25 cellular contexts compared by ENCODE assay signal in the genomic region with DNA sequence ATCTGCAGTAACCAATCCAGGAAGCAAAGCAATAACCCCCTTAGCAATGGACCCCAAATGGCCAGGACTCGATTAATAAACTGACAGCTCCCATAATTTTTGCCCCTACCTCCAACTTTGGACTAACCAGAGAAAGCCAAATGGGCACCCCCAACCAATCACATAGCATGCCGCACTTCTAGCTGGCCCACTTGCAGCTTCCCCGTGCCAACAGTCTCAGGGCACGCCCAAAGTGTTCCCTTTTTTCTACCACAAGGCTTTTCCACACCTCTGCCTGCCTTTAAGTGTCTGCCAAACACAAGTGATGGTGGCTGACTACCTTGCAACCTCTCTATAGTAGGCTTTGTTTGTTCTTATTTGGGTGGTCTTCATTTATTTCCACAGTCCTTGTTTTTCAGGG.
"Had no signal": no experiment of that assay in that cellular context is flagged by ENCODE, and none has a peak within 500 bp of the region (broad histone marks: within the 10 kb centered on the region; RNA-seq: fewer than 3 reads in every experiment).

No MANE protein-coding gene starts in this region.

- DNase-seq: activated B cell treated with CpG ODN at 0.5 μM for 24 hours; activated CD4-positive, alpha-beta memory T cell treated with anti-CD3 and anti-CD28 coated beads for 36 hours; activated CD8-positive, alpha-beta memory T cell treated with anti-CD3 and anti-CD28 coated beads, Interleukin-2, amount 50 U/mL, for 4 hours; activated gamma-delta T cell; activated naive CD4-positive, alpha-beta T cell treated with anti-CD3 and anti-CD28 coated beads, Interleukin-2, amount 10 ng/mL, durations not matched to agents 7 days and 5 days; activated T-cell treated with anti-CD3 and anti-CD28 coated beads, Interleukin-2, amount 50 U/mL, for 1 hour; amygdala; central memory CD4-positive, alpha-beta T cell; endodermal cell; foreskin fibroblast; heart left ventricle; hypothalamus; naive B cell; posterior cingulate gyrus; right cardiac atrium; spleen; stimulated activated naive CD4-positive, alpha-beta T cell; T-helper 2 cell; tibial artery; upper lobe of right lung had no signal

- H3K27me3 ChIP-seq: breast epithelium, heart left ventricle, spleen, suprapubic skin, tibial artery, upper lobe of right lung had no signal

- ATAC-seq: esophagus mucosa, heart left ventricle, right cardiac atrium, upper lobe of right lung had no signal

- H3K27me3 Mint-ChIP-seq: activated B cell treated with CpG ODN at 0.5 μM for 24 hours; activated CD4-positive, alpha-beta memory T cell treated with anti-CD3 and anti-CD28 coated beads for 36 hours; activated naive CD4-positive, alpha-beta T cell treated with anti-CD3 and anti-CD28 coated beads, Interleukin-2, amount 10 ng/mL, durations not matched to agents 7 days and 5 days; naive B cell had no signal

- H3K9me3 Mint-ChIP-seq: activated CD4-positive, alpha-beta memory T cell treated with anti-CD3 and anti-CD28 coated beads for 36 hours had no signal

- H3K27ac Mint-ChIP-seq: activated B cell treated with CpG ODN at 0.5 μM for 24 hours; activated CD4-positive, alpha-beta memory T cell treated with anti-CD3 and anti-CD28 coated beads for 36 hours; activated naive CD4-positive, alpha-beta T cell treated with anti-CD3 and anti-CD28 coated beads, Interleukin-2, amount 10 ng/mL, durations not matched to agents 7 days and 5 days; activated T-helper 1 cell treated with anti-CD3 and anti-CD28 coated beads, Interleukin-12 subunit alpha, Interleukin-12 subunit beta, Interleukin-2, Interleukin-4 antibody, amounts not matched to agents 30 ng/mL and 10 ng/mL and 1 ng/mL, durations not matched to agents 14 hours and 24 hours and 36 hours; endodermal cell; mesothelial cell of epicardium had no signal

- H3K9me3 ChIP-seq: breast epithelium, spleen, suprapubic skin, tibial artery, upper lobe of right lung had no signal

- H3K4me1 ChIP-seq: breast epithelium, tibial artery, upper lobe of right lung had no signal

- H3K27ac ChIP-seq: breast epithelium, suprapubic skin, tibial artery, upper lobe of right lung had no signal

- H3K4me3 Mint-ChIP-seq: activated B cell treated with CpG ODN at 0.5 μM for 24 hours; activated CD4-positive, alpha-beta memory T cell treated with anti-CD3 and anti-CD28 coated beads for 36 hours; activated naive CD4-positive, alpha-beta T cell treated with anti-CD3 and anti-CD28 coated beads, Interleukin-2, amount 10 ng/mL, durations not matched to agents 7 days and 5 days; activated T-helper 1 cell treated with anti-CD3 and anti-CD28 coated beads, Interleukin-12 subunit alpha, Interleukin-12 subunit beta, Interleukin-2, Interleukin-4 antibody, amounts not matched to agents 30 ng/mL and 10 ng/mL and 1 ng/mL, durations not matched to agents 14 hours and 24 hours and 36 hours; endodermal cell; mesothelial cell of epicardium had no signal
